In the genomic region with DNA sequence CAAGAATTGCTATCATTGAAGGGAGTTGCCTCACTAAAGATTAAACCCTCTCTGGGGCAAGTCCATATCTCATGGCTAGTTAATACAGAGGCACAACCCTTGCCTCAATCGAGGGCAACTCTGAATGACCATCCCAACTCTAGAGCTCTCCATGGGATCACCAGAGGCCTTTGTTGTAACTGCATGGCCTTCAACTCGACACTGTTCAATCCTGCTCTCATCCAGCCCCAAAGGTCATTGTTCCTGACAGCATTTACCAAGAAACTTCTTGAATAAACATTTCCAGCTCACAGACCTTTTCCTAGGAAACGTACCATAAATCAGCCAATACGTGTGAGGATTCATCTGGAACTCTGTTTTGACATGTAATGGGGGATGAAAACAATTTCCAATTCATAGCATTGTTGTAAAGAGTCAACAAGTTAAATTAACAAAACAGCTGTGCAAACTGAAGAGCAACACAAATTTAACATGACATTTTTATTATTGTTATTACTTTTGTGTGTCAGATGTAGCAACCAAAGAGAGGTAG, we compare ENCODE assay signal across 20 cellular contexts.
"Had no signal": no experiment of that assay in that cellular context is flagged by ENCODE, and none has a peak within 500 bp of the region (broad histone marks: within the 10 kb centered on the region; RNA-seq: fewer than 3 reads in every experiment).

No MANE protein-coding gene starts in this region.

- H3K36me3 Mint-ChIP-seq: memory B cell; natural killer cell treated with Interleukin-12 subunit alpha and Interleukin-12 subunit beta and Interleukin-15 and Interleukin-18, amount 100 ng/mL, for 72 hours had no signal

- H3K27ac Mint-ChIP-seq: memory B cell; natural killer cell treated with Interleukin-12 subunit alpha and Interleukin-12 subunit beta and Interleukin-15 and Interleukin-18, amount 100 ng/mL, for 72 hours had no signal

- H3K4me3 Mint-ChIP-seq: memory B cell; natural killer cell treated with Interleukin-12 subunit alpha and Interleukin-12 subunit beta and Interleukin-15 and Interleukin-18, amount 100 ng/mL, for 72 hours had no signal

- ATAC-seq: esophagus mucosa, gastrocnemius medialis, heart right ventricle, left lung, psoas muscle had no signal

- H3K27ac ChIP-seq: gastrocnemius medialis, heart right ventricle, left lung, lower lobe of right lung, psoas muscle, sigmoid colon, skin epidermis had no signal

- H3K9me3 Mint-ChIP-seq: memory B cell; natural killer cell treated with Interleukin-12 subunit alpha and Interleukin-12 subunit beta and Interleukin-15 and Interleukin-18, amount 100 ng/mL, for 72 hours had no signal

- H3K9me3 ChIP-seq: gastrocnemius medialis, heart right ventricle, left lung, lower lobe of right lung, psoas muscle had no signal

- H3K36me3 ChIP-seq: gastrocnemius medialis, heart right ventricle, left lung, lower lobe of right lung, sigmoid colon had no signal

- H3K27me3 ChIP-seq: gastrocnemius medialis, heart right ventricle, left lung, sigmoid colon had no signal

- DNase-seq: effector memory CD4-positive, alpha-beta T cell; gastrocnemius medialis; heart right ventricle; hypothalamus; kidney glomerular epithelial cell; left lung; lower lobe of right lung; midbrain; occipital lobe; psoas muscle; retina; sigmoid colon; stimulated activated CD4-positive, alpha-beta T cell treated with anti-CD3 and anti-CD28 coated beads, Interleukin-2, amount 100 ng/mL, for 24 hours; stimulated activated CD4-positive, alpha-beta T cell treated with anti-CD3 and anti-CD28 coated beads, Interleukin-4, amount 100 ng/mL, for 4 hours; stimulated activated naive CD4-positive, alpha-beta T cell treated with Interleukin-2 at 50 U/mL for 16 hours; trophoblast cell had no signal

- H3K4me1 ChIP-seq: left lung, lower lobe of right lung, psoas muscle had no signal

- H3K4me3 ChIP-seq: gastrocnemius medialis, heart right ventricle, left lung, lower lobe of right lung, psoas muscle, sigmoid colon, skin epidermis had no signal

- H3K4me1 Mint-ChIP-seq: memory B cell had no signal
